In genomic region chr12:14258468-14258947, GRCh38 we compare ENCODE assay signal across 8 cellular contexts.
A peak's percentile ranks its signal among the peaks of the same experiment; 100 is the strongest.
DNase-seq lines count a peak whose midpoint lies in the region; ATAC-seq and TF ChIP-seq lines count a peak whose summit lies in the region.

No MANE protein-coding gene starts in this region.

- H3K27ac ChIP-seq in A673 (ENCODE audit: low read depth, low read length, poor library complexity, severe bottlenecking) = peak overlapping the region; percentile 96
- H3K27ac ChIP-seq in HUES64 (ENCODE audit: low read depth, low read length) = peak overlapping the region; percentile 98

- 90% methylated on average over 4 of the region's 4 CpGs for WGBS in HUES64

- peaks cover 48% of the 10 kb centered on the region for H3K4me1 ChIP-seq in A673 (ENCODE audit: insufficient read depth, low read length, poor library complexity, severe bottlenecking)
- peaks cover 45% of the 10 kb centered on the region for H3K4me1 ChIP-seq in HUES64 (ENCODE audit: insufficient read depth, low read length)

- CTCF ChIA-PET in A673 (lab: Charles Lee) = no interaction called here

- H3K4me3 ChIP-seq in A673 (ENCODE audit: low read depth, low read length, poor library complexity, severe bottlenecking) (no peak overlapping the region), HUES64 (ENCODE audit: low read length) (peak overlapping the region; percentile 15; the same call in 1 of the 2 replicates)

- no peak for DNase-seq in A673 (ENCODE audit: low spot score)
- DNase-seq in chondrocyte (ENCODE audit: low spot score) = no peak
- peak; percentile 11 for DNase-seq in nephron progenitor cell
- DNase-seq in dedifferentiated amniotic fluid mesenchymal stem cell (ENCODE audit: extremely low spot score) = no peak
- no peak for DNase-seq in NAMALWA (ENCODE audit: low spot score)
- DNase-seq in NCI-H226 = no peak

- H3K9ac ChIP-seq in HUES64 (ENCODE audit: low read depth, low read length) = peak overlapping the region; percentile 90

- TF ChIP-seq CTCF in A673 (conservative IDR thresholded peaks at IDR 0.05; ENCODE audit: low read depth, low read length) (no peak), chondrocyte (IDR thresholded peaks at IDR 0.05) (no peak), nephron progenitor cell (IDR thresholded peaks at IDR 0.05) (no peak)

- H3K4me1 Mint-ChIP-seq in chondrocyte (ENCODE audit: low read depth) (peaks cover 69% of the 10 kb centered on the region), nephron progenitor cell (peaks cover 71% of the 10 kb centered on the region)

- intact Hi-C loops in A673 (cut with micrococcal nuclease; ENCODE audit: unreplicated experiment) = no loop called here

- POLR2A ChIA-PET in A673 (lab: Charles Lee; ENCODE audit: low non-redundant PET) = interaction anchor here (1.0 kb wide), 1 partner anchor 107 kb away, joined by 6 read pairs; no protein-coding TSS in a partner anchor

- H3K9me3 Mint-ChIP-seq in chondrocyte (ENCODE audit: low read depth) = peaks cover 19% of the 10 kb centered on the region
- peaks cover 83% of the 10 kb centered on the region for H3K9me3 Mint-ChIP-seq in nephron progenitor cell

- ATAC-seq in GM18867 (IDR thresholded peaks at IDR 0.05; ENCODE audit: unreplicated experiment) = no peak

- H3K27me3 ChIP-seq in A673 (replicated peaks; ENCODE audit: insufficient read depth, low read depth, low read length, poor library complexity) (no peaks in the 10 kb centered on the region), HUES64 (ENCODE audit: insufficient read depth, low read length) (no peaks in the 10 kb centered on the region)

- H3K36me3 ChIP-seq in A673 (ENCODE audit: insufficient read depth, low read length, poor library complexity, severe bottlenecking) (no peaks in the 10 kb centered on the region), HUES64 (ENCODE audit: insufficient read depth, low read length) (no peaks in the 10 kb centered on the region)

- no peaks in the 10 kb centered on the region for H3K36me3 Mint-ChIP-seq in chondrocyte (ENCODE audit: low read depth)
- peaks cover 77% of the 10 kb centered on the region for H3K36me3 Mint-ChIP-seq in nephron progenitor cell (ENCODE audit: low read depth)

- no TSS peak for BruUV-seq in A673 (replicated peaks; lab: Mats Ljungman, UMichigan)

- no peak overlapping the region for H3K4me3 Mint-ChIP-seq in chondrocyte (ENCODE audit: unreplicated experiment)
- no peak overlapping the region for H3K4me3 Mint-ChIP-seq in nephron progenitor cell

- no peaks in the 10 kb centered on the region for H3K27me3 Mint-ChIP-seq in chondrocyte (ENCODE audit: low read depth)
- peaks cover 4% of the 10 kb centered on the region for H3K27me3 Mint-ChIP-seq in nephron progenitor cell (ENCODE audit: low read depth, poor library complexity)

- peaks cover 5% of the 10 kb centered on the region for H3K9me3 ChIP-seq in A673 (ENCODE audit: low read depth, low read length, poor library complexity, severe bottlenecking)
- H3K9me3 ChIP-seq in HUES64 (ENCODE audit: insufficient read depth, low read depth, low read length) = peaks cover 4% of the 10 kb centered on the region; the same call in 1 of the 2 replicates

- H3K27ac Mint-ChIP-seq in chondrocyte (ENCODE audit: unreplicated experiment) (peak overlapping the region; percentile 99), nephron progenitor cell (peak overlapping the region; percentile 100)
